Comparison of ENCODE assay signal across 8 cellular contexts in genomic region chr3:73037369-73037699, GRCh38. TPM values are rescaled to one million over a fixed set of nuclear protein-coding genes. Genes with fewer than 3 reads are reported as not detected.
DNase-seq lines count a peak whose midpoint lies in the region; ATAC-seq and TF ChIP-seq lines count a peak whose summit lies in the region.

No MANE protein-coding gene starts in this region.

- peaks cover 32% of the 10 kb centered on the region for H3K4me1 ChIP-seq in cardiac muscle cell (ENCODE audit: low read depth)

- no peaks in the 10 kb centered on the region for H3K9me3 ChIP-seq in cardiac muscle cell (ENCODE audit: low read depth)

- no peaks in the 10 kb centered on the region for H3K27me3 Mint-ChIP-seq in WTC11 (ENCODE audit: low read depth)

- POLR2A ChIA-PET in WTC11 (lab: Charles Lee): interaction anchor here (0.5 to 0.6 kb wide), 2 partner anchors 98 to 425 kb away, joined by 3 to 7 read pairs; no protein-coding TSS in a partner anchor

- no peaks in the 10 kb centered on the region for H3K36me3 ChIP-seq in cardiac muscle cell

- H3K36me3 Mint-ChIP-seq in WTC11: no peaks in the 10 kb centered on the region

- H3K9me3 Mint-ChIP-seq in WTC11: no peaks in the 10 kb centered on the region

- peaks cover 82% of the 10 kb centered on the region for H3K4me1 Mint-ChIP-seq in WTC11

- H3K27me3 ChIP-seq in cardiac muscle cell: no peaks in the 10 kb centered on the region

- no peak overlapping the region for H3K4me3 Mint-ChIP-seq in WTC11

- peak overlapping the region; percentile 70 for H3K27ac ChIP-seq in cardiac muscle cell

- TF ChIP-seq CTCF in cardiac muscle cell (IDR thresholded peaks at IDR 0.05; ENCODE audit: low read depth, low read length) (no peak), WTC11 (IDR thresholded peaks at IDR 0.05) (no peak)

- H3K27ac Mint-ChIP-seq in WTC11: peak overlapping the region; percentile 77; the same call in 1 of the 2 replicates

- peak; percentile 77 for ATAC-seq in WTC11
- ATAC-seq in left ventricle myocardium superior: peak; percentile 60
- no peak for ATAC-seq in GM18867 (IDR thresholded peaks at IDR 0.05; ENCODE audit: unreplicated experiment)
- no peak for ATAC-seq in HG03469 (IDR thresholded peaks at IDR 0.05; ENCODE audit: unreplicated experiment)

- H3K4me3 ChIP-seq in cardiac muscle cell: no peak overlapping the region

- CTCF ChIA-PET in WTC11 (lab: Charles Lee): no interaction called here

- intact Hi-C loops in cardiac septum (cut with DNase I): loop anchor here (5.0 kb wide), 1 partner anchor 40 kb away; the partner anchor contains the start of gene PPP4R2
- intact Hi-C loops in left ventricle myocardium superior (cut with micrococcal nuclease): no loop called here

- DNase-seq in cardiac muscle cell (ENCODE audit: low read depth in 1 of 2, low spot score in 1 of 2): peak in 1 of 2 donors; percentile 35
- no peak for DNase-seq in cardiac septum (ENCODE audit: low spot score)
- no peak for DNase-seq in WTC11 (ENCODE audit: low spot score)
- no peak for DNase-seq in left ventricle myocardium superior
- peak; percentile 26 for DNase-seq in smooth muscle cell of the brain vasculature (ENCODE audit: low read depth, low spot score)
- no peak for DNase-seq in globus pallidus (ENCODE audit: low spot score)

TF ChIP-seq in WTC11, 78 proteins besides CTCF, POLR2A, EP300 and RAD21:
- TF ChIP-seq ZNF512 (CRISPR knock-in tag; IDR thresholded peaks at IDR 0.05; ENCODE audit: borderline replicate concordance) (no peak), IRF2 (CRISPR knock-in tag; IDR thresholded peaks at IDR 0.05; ENCODE audit: borderline replicate concordance, low read depth) (no peak), MYBL2 (CRISPR knock-in tag; IDR thresholded peaks at IDR 0.05) (no peak), MAX (CRISPR knock-in tag; IDR thresholded peaks at IDR 0.05) (no peak), PRDM15 (CRISPR knock-in tag; IDR thresholded peaks at IDR 0.05) (no peak), FOXJ3 (CRISPR knock-in tag; IDR thresholded peaks at IDR 0.05; ENCODE audit: borderline replicate concordance) (no peak), PRRX2 (CRISPR knock-in tag; IDR thresholded peaks at IDR 0.05) (no peak), RELA (CRISPR knock-in tag; IDR thresholded peaks at IDR 0.05; ENCODE audit: borderline replicate concordance) (no peak)

RNA-seq across cellular contexts. Expression of gene EBLN2, which starts 24.1 kb away (rescaled TPM):
- 3.4 and 5.1 TPM in 2 replicates for total RNA-seq in cardiac muscle cell
- polyA plus RNA-seq in cardiac muscle cell: 4.8 and 6.4 TPM in 2 replicates
- 1.9 TPM for total RNA-seq in cardiac septum
- 2.3 to 4.3 TPM (median 3.1 TPM) in 3 replicates for total RNA-seq in WTC11 (2021)
- 0.69 TPM for total RNA-seq in left ventricle myocardium superior

RNA-seq across cellular contexts. Expression of gene PPP4R2, which starts 40.7 kb away (rescaled TPM):
- total RNA-seq in cardiac muscle cell (42.2 and 49.1 TPM in 2 replicates), cardiac septum (46.6 TPM), WTC11 (2021) (70.3 to 80.4 TPM (median 78.1 TPM) in 3 replicates), left ventricle myocardium superior (53.1 TPM)
- 44.8 and 50.1 TPM in 2 replicates for polyA plus RNA-seq in cardiac muscle cell

Comparison
In these comparisons a context has a peak if more than half of its experiments do, and no peak if none do; other contexts are left out.
1. ATAC-seq: peak in WTC11 (single experiment) and left ventricle myocardium superior (single experiment); none in GM18867 (single experiment) and HG03469 (single experiment).